In genomic region chr3:49327485-49327884, GRCh38 we compare ENCODE assay signal across 10 cellular contexts. TPM values are rescaled to one million over a fixed set of nuclear protein-coding genes. Genes with fewer than 3 reads are reported as not detected.
DNase-seq lines count a peak whose midpoint lies in the region; ATAC-seq and TF ChIP-seq lines count a peak whose summit lies in the region.
"Had no signal": no experiment of that assay in that cellular context is flagged by ENCODE, and none has a peak within 500 bp of the region (broad histone marks: within the 10 kb centered on the region; RNA-seq: fewer than 3 reads in every experiment).

No MANE protein-coding gene starts in this region.

- no peak overlapping the region for H3K27ac Mint-ChIP-seq in naive thymus-derived CD4-positive, alpha-beta T cell

- no peak for TF ChIP-seq POLR2A in heart left ventricle (IDR thresholded peaks at IDR 0.05)

- H3K27ac ChIP-seq in cardiac muscle cell (no peak overlapping the region), right atrium auricular region (no peak overlapping the region), heart left ventricle (no peak overlapping the region)
- no peak overlapping the region for H3K27ac ChIP-seq in naive thymus-derived CD4-positive, alpha-beta T cell (ENCODE audit: low read depth, low read length)
- H3K27ac ChIP-seq: heart right ventricle had no signal

- H3K4me1 ChIP-seq in cardiac muscle cell (ENCODE audit: low read depth) (no peaks in the 10 kb centered on the region), right atrium auricular region (no peaks in the 10 kb centered on the region), heart left ventricle (no peaks in the 10 kb centered on the region)
- no peaks in the 10 kb centered on the region for H3K4me1 ChIP-seq in naive thymus-derived CD4-positive, alpha-beta T cell (ENCODE audit: control insufficient read depth in 2 of 2, insufficient read depth in 2 of 2, low read length in 2 of 2)

- no peak overlapping the region for H3K4me3 Mint-ChIP-seq in naive thymus-derived CD4-positive, alpha-beta T cell

- ATAC-seq in SK-N-SH treated with all-trans-retinoic acid at 6 μM for 48 hours (0 out of 3 replicates have a peak, but pooled peaks have one; percentile 44), heart left ventricle (no peak)
- ATAC-seq in naive thymus-derived CD4-positive, alpha-beta T cell: no peak
- ATAC-seq: heart right ventricle had no signal

- H3K4me3 ChIP-seq in cardiac muscle cell: no peak overlapping the region
- H3K4me3 ChIP-seq in right atrium auricular region: no peak overlapping the region
- no peak overlapping the region for H3K4me3 ChIP-seq in MG63
- no peak overlapping the region for H3K4me3 ChIP-seq in heart left ventricle
- H3K4me3 ChIP-seq in naive thymus-derived CD4-positive, alpha-beta T cell (ENCODE audit: low read length): no peak overlapping the region
- H3K4me3 ChIP-seq: heart right ventricle had no signal

- no peaks in the 10 kb centered on the region for H3K9me3 Mint-ChIP-seq in naive thymus-derived CD4-positive, alpha-beta T cell

- peak; percentile 26 for TF ChIP-seq CTCF in cardiac muscle cell (IDR thresholded peaks at IDR 0.05; ENCODE audit: low read depth, low read length)
- peak in 1 of 2 donors; percentile 13 for TF ChIP-seq CTCF in right atrium auricular region (IDR thresholded peaks at IDR 0.05)
- peak in 3 of 12 donors; percentile 4 to 20 (median 8) for TF ChIP-seq CTCF in heart left ventricle (IDR thresholded peaks at IDR 0.05)

- CTCF ChIA-PET in naive thymus-derived CD4-positive, alpha-beta T cell (lab: Charles Lee): no interaction called here

- peaks cover 0 to 21% (median 6%) of the 10 kb centered on the region in 7 donors for H3K4me1 Mint-ChIP-seq in naive thymus-derived CD4-positive, alpha-beta T cell

- peaks cover 9 to 39% (median 27%) of the 10 kb centered on the region in 5 donors for H3K36me3 Mint-ChIP-seq in naive thymus-derived CD4-positive, alpha-beta T cell

- DNase-seq in cardiac muscle cell (ENCODE audit: low read depth in 1 of 2, low spot score in 1 of 2) (no peak), right atrium auricular region (ENCODE audit: low spot score) (no peak), glomerular visceral epithelial cell (ENCODE audit: extremely low spot score) (peak; percentile 7), MG63 (no peak), epidermal melanocyte (ENCODE audit: insufficient read length, low spot score) (no peak), heart left ventricle (no peak)
- no peak for DNase-seq in naive thymus-derived CD4-positive, alpha-beta T cell
- DNase-seq: activated CD8-positive, alpha-beta memory T cell treated with anti-CD3 and anti-CD28 coated beads, Interleukin-2, amount 50 U/mL, for 4 hours; heart right ventricle had no signal

- intact Hi-C loops in heart left ventricle (cut with DNase I): no loop called here
- intact Hi-C loops in naive thymus-derived CD4-positive, alpha-beta T cell (cut with micrococcal nuclease): no loop called here

- H3K36me3 ChIP-seq in cardiac muscle cell (peaks cover 46% of the 10 kb centered on the region), right atrium auricular region (peaks cover 83% of the 10 kb centered on the region), MG63 (peaks cover 10% of the 10 kb centered on the region), heart left ventricle (peaks cover 5 to 100% (median 100%) of the 10 kb centered on the region in 9 donors)
- H3K36me3 ChIP-seq in naive thymus-derived CD4-positive, alpha-beta T cell (ENCODE audit: control insufficient read depth in 2 of 3, insufficient read depth in 3 of 3, low read length in 3 of 3): peaks cover 30 to 82% (median 39%) of the 10 kb centered on the region in 3 experiments

- WGBS in heart left ventricle, 4 donors: 79 to 88% (median 86%) methylated on average over 7 of the region's 7 CpGs

- no peaks in the 10 kb centered on the region for H3K27me3 Mint-ChIP-seq in naive thymus-derived CD4-positive, alpha-beta T cell

- POLR2A ChIA-PET in naive thymus-derived CD4-positive, alpha-beta T cell (lab: Charles Lee): no interaction called here

- H3K9me3 ChIP-seq in cardiac muscle cell (ENCODE audit: low read depth) (no peaks in the 10 kb centered on the region), right atrium auricular region (no peaks in the 10 kb centered on the region), MG63 (no peaks in the 10 kb centered on the region), heart left ventricle (no peaks in the 10 kb centered on the region)
- no peaks in the 10 kb centered on the region for H3K9me3 ChIP-seq in naive thymus-derived CD4-positive, alpha-beta T cell (ENCODE audit: control insufficient read depth in 2 of 3, low read length in 3 of 3)
- H3K9me3 ChIP-seq: heart right ventricle had no signal

- no peaks in the 10 kb centered on the region for H3K27me3 ChIP-seq in cardiac muscle cell
- no peaks in the 10 kb centered on the region for H3K27me3 ChIP-seq in right atrium auricular region
- no peaks in the 10 kb centered on the region for H3K27me3 ChIP-seq in MG63
- H3K27me3 ChIP-seq in heart left ventricle: no peaks in the 10 kb centered on the region
- no peaks in the 10 kb centered on the region for H3K27me3 ChIP-seq in naive thymus-derived CD4-positive, alpha-beta T cell (ENCODE audit: control insufficient read depth in 2 of 2, insufficient read depth in 2 of 2, low read length in 2 of 2)
- H3K27me3 ChIP-seq: heart right ventricle had no signal

TF ChIP-seq in SK-N-SH treated with all-trans-retinoic acid at 6 μM for 48 hours, 23 proteins besides CTCF, POLR2A, EP300 and RAD21 (continues in another document):
- TF ChIP-seq ZFP30 (CRISPR knock-in tag; IDR thresholded peaks at IDR 0.05) (no peak), TSHZ2 (CRISPR knock-in tag; IDR thresholded peaks at IDR 0.05) (no peak), ZNF8 (CRISPR knock-in tag; IDR thresholded peaks at IDR 0.05) (no peak), CREB5 (CRISPR knock-in tag; IDR thresholded peaks at IDR 0.05; ENCODE audit: low read depth) (no peak), ESRRG (CRISPR knock-in tag; IDR thresholded peaks at IDR 0.05) (no peak)

RNA-seq across cellular contexts. Expression of gene USP4, which starts 12.4 kb away (rescaled TPM):
- total RNA-seq in cardiac muscle cell: 11.2 and 22.7 TPM in 2 replicates
- 30.1 and 55.1 TPM in 2 replicates for polyA plus RNA-seq in cardiac muscle cell
- total RNA-seq in right atrium auricular region: 10 to 100 TPM in 1 of 2 donors, 1 to 10 TPM in 1; 9.8 to 13.5 TPM
- total RNA-seq in MG63 (2014; rRNA removed; shearing (Covaris generic); ENCODE audit: low replicate concordance): 22.7 and 30.3 TPM in 2 replicates
- 10 to 100 TPM; 17.3 to 48.6 (median 37.2) TPM for total RNA-seq in heart left ventricle
- polyA plus RNA-seq in heart left ventricle: 10 to 100 TPM; 24.3 to 27.8 TPM
- total RNA-seq in naive thymus-derived CD4-positive, alpha-beta T cell: 100 to 1,000 TPM in 4 of 5 experiments, 10 to 100 TPM in 1; 98.3 to 135 (median 109) TPM
- 10 to 100 TPM; 54.6 to 82.5 TPM for polyA plus RNA-seq in naive thymus-derived CD4-positive, alpha-beta T cell

RNA-seq across cellular contexts. Expression of gene GPX1, which starts 30.7 kb away (rescaled TPM):
- total RNA-seq in cardiac muscle cell (328 and 360 TPM in 2 replicates), right atrium auricular region (100 to 1,000 TPM; 121 to 276 TPM), heart left ventricle (100 to 1,000 TPM in 8 of 9 donors, 10 to 100 TPM in 1; 86.3 to 341 (median 124) TPM)
- polyA plus RNA-seq in cardiac muscle cell (371 and 429 TPM in 2 replicates), heart left ventricle (100 to 1,000 TPM; 174 to 189 TPM)
- total RNA-seq in MG63 (2014; rRNA removed; shearing (Covaris generic); ENCODE audit: low replicate concordance): 74.0 and 247 TPM in 2 replicates
- 100 to 1,000 TPM in 2 of 5 experiments, 10 to 100 TPM in 3; 56.9 to 201 (median 86.9) TPM for total RNA-seq in naive thymus-derived CD4-positive, alpha-beta T cell
- 100 to 1,000 TPM; 154 to 157 TPM for polyA plus RNA-seq in naive thymus-derived CD4-positive, alpha-beta T cell

RNA-seq across cellular contexts. Expression of gene C3orf62, which starts 50.5 kb away (rescaled TPM):
- total RNA-seq in cardiac muscle cell (2.9 and 4.1 TPM in 2 replicates), right atrium auricular region (1 to 10 TPM; 1.0 to 1.5 TPM), heart left ventricle (1 to 10 TPM; 1.3 to 5.6 (median 2.9) TPM)
- polyA plus RNA-seq in cardiac muscle cell (5.3 and 7.6 TPM in 2 replicates), heart left ventricle (1 to 10 TPM; 2.5 to 3.3 TPM)
- total RNA-seq in MG63 (2014; rRNA removed; shearing (Covaris generic); ENCODE audit: low replicate concordance): 1.4 and 2.7 TPM in 2 replicates
- total RNA-seq in naive thymus-derived CD4-positive, alpha-beta T cell: 10 to 100 TPM in 4 of 5 experiments, 1 to 10 TPM in 1; 8.6 to 14.5 (median 10.9) TPM
- polyA plus RNA-seq in naive thymus-derived CD4-positive, alpha-beta T cell: 1 to 10 TPM; 1.3 to 2.3 TPM
